Comparison of ENCODE assay signal across 23 cellular contexts in the genomic region with DNA sequence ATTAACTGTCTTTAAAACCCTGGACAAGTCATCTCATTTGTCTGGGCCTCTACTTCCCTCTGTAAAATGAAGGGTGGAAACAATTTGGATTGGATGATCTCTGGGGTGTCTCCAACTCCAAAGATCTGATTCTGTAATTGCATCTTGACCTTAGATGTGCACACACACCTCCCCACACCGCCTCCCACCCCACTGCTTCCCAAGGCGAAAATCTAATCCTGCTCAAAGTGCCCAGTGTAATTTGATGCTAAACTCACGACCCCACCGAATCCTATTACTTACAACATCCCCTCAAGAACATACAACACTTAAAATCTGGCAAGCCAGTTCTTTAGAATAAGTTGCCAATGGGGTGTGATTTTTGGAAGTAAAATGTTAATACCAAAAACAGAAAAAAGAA. TPM values are rescaled to one million over a fixed set of nuclear protein-coding genes. Genes with fewer than 3 reads are reported as not detected.
"Had no signal": no experiment of that assay in that cellular context is flagged by ENCODE, and none has a peak within 500 bp of the region (broad histone marks: within the 10 kb centered on the region; RNA-seq: fewer than 3 reads in every experiment).

No MANE protein-coding gene starts in this region.

- H3K36me3 ChIP-seq: neutrophil, pancreas, thoracic aorta, upper lobe of left lung had no signal

- H3K27me3 ChIP-seq: neutrophil, pancreas, upper lobe of left lung had no signal

- ATAC-seq: activated CD4-positive, alpha-beta T cell treated with anti-CD3 and anti-CD28 coated beads for 36 hours; activated T-helper 17 cell treated with anti-CD3 and anti-CD28 coated beads, Interleukin-2, amount 50 U/mL, for 72 hours; left ventricle myocardium superior; natural killer cell; pancreas; sciatic nerve; stimulated activated naive B cell treated with anti-CD40 and anti-IgM and Interleukin-4, amounts not matched to agents 10 μg/mL and 1 μg/mL and 100 μg/mL, for 72 hours had no signal

- DNase-seq: activated B cell treated with CpG ODN at 0.5 μM for 24 hours; activated CD4-positive, alpha-beta T cell treated with anti-CD3 and anti-CD28 coated beads for 36 hours; activated CD4-positive, alpha-beta T cell treated with anti-CD3 and anti-CD28 coated beads, Interleukin-2, amount 50 U/mL, for 4 hours; activated CD8-positive, alpha-beta memory T cell treated with anti-CD3 and anti-CD28 coated beads for 24 hours; activated CD8-positive, alpha-beta memory T cell treated with anti-CD3 and anti-CD28 coated beads, Interleukin-2, amount 50 U/mL, for 4 hours; activated T-cell treated with anti-CD3 and anti-CD28 coated beads, Interleukin-2, amount 50 U/mL, for 24 hours; cortex of kidney; left ventricle myocardium superior; mammary epithelial cell; natural killer cell; pancreas; stimulated activated CD4-positive, alpha-beta T cell treated with anti-CD3 and anti-CD28 coated beads, Interleukin-15, amount 100 ng/mL, for 24 hours; stimulated activated CD4-positive, alpha-beta T cell treated with anti-CD3 and anti-CD28 coated beads, Interleukin-2, amount 100 ng/mL, for 48 hours; stimulated activated CD8-positive, alpha-beta memory T cell treated with anti-CD3 and anti-CD28 coated beads, Interleukin-4, amount 100 ng/mL, for 48 hours; stimulated activated naive B cell treated with anti-CD40 and anti-IgM and Interleukin-4, amounts not matched to agents 10 μg/mL and 1 μg/mL and 100 μg/mL, for 72 hours; T1000; upper lobe of left lung had no signal

- H3K4me3 ChIP-seq: pancreas, upper lobe of left lung had no signal

- H3K4me1 ChIP-seq: pancreas, upper lobe of left lung had no signal

- H3K9me3 ChIP-seq: neutrophil, pancreas, thoracic aorta, upper lobe of left lung had no signal

- H3K27ac ChIP-seq: epithelial cell of prostate, neutrophil, pancreas had no signal

RNA-seq across cellular contexts. Expression of a gene that starts 1.3 kb away (rescaled TPM):
- total RNA-seq: activated B cell treated with CpG ODN at 0.5 μM for 24 hours; activated CD4-positive, alpha-beta T cell treated with anti-CD3 and anti-CD28 coated beads for 36 hours; activated T-helper 17 cell treated with anti-CD3 and anti-CD28 coated beads, Interleukin-2, amount 50 U/mL, for 72 hours; pulmonary artery endothelial cell had no signal
